In genomic region chr6:43129434-43130194, GRCh38 we compare ENCODE assay signal across 8 cellular contexts.
DNase-seq lines count a peak whose midpoint lies in the region; ATAC-seq and TF ChIP-seq lines count a peak whose summit lies in the region.

No MANE protein-coding gene starts in this region.

- H3K4me3 ChIP-seq in retinal pigment epithelial cell (ENCODE audit: low read length), result no peak overlapping the region

- POLR2A ChIA-PET in RWPE1 (lab: Yijun Ruan, JAX; ENCODE audit: low non-redundant PET), result interaction anchor here (0.6 kb wide), 2 partner anchors 13 to 386 kb away, joined by 3 read pairs; no protein-coding TSS in a partner anchor

- no peak overlapping the region for H3K27ac ChIP-seq in 22Rv1
- H3K27ac ChIP-seq in RWPE1, result peak overlapping the region; percentile 50

- DNase-seq in RWPE1 (ENCODE audit: low spot score) (peak; percentile 58), fibroblast of gingiva (ENCODE audit: low read depth) (peak; percentile 45), retinal pigment epithelial cell (ENCODE audit: low read depth) (no peak), DMS153 (lab: John Stamatoyannopoulos, UW) (no peak), CD1c-positive myeloid dendritic cell (ENCODE audit: extremely low spot score) (no peak)

- peak; percentile 70 for TF ChIP-seq CTCF in 22Rv1 (IDR thresholded peaks at IDR 0.05)
- peak; percentile 56 for TF ChIP-seq CTCF in GM12873 (IDR thresholded peaks at IDR 0.05; ENCODE audit: insufficient read depth, low read depth, low read length, missing control alignments)
- peak; percentile 42; the same call in 1 of the 2 replicates for TF ChIP-seq CTCF in RWPE1 (conservative IDR thresholded peaks at IDR 0.05; ENCODE audit: low read depth)
- TF ChIP-seq CTCF in retinal pigment epithelial cell (conservative IDR thresholded peaks at IDR 0.05; ENCODE audit: low read depth, low read length), result peak; percentile 85

- CTCF ChIA-PET in RWPE1 (lab: Yijun Ruan, JAX), result interaction anchor here (0.5 to 1.7 kb wide), 10 partner anchors 14 to 111 kb away, joined by 3 to 6 read pairs (median 4); partner anchors contain the start of gene PTK7

- no peak for ATAC-seq in HG03045 (IDR thresholded peaks at IDR 0.05; ENCODE audit: unreplicated experiment)

Comparison
In these comparisons a context has a peak if more than half of its experiments do, and no peak if none do; other contexts are left out.
1. DNase-seq: peak in RWPE1 (single experiment) and fibroblast of gingiva (single experiment); none in retinal pigment epithelial cell (single experiment), DMS153 (single experiment) and CD1c-positive myeloid dendritic cell (single experiment).
2. Peak in every context shown above with its lines, with median percentiles within 50 percentile points of each other: CTCF ChIP-seq.